ENCODE assay signal across 8 cellular contexts in the genomic region with DNA sequence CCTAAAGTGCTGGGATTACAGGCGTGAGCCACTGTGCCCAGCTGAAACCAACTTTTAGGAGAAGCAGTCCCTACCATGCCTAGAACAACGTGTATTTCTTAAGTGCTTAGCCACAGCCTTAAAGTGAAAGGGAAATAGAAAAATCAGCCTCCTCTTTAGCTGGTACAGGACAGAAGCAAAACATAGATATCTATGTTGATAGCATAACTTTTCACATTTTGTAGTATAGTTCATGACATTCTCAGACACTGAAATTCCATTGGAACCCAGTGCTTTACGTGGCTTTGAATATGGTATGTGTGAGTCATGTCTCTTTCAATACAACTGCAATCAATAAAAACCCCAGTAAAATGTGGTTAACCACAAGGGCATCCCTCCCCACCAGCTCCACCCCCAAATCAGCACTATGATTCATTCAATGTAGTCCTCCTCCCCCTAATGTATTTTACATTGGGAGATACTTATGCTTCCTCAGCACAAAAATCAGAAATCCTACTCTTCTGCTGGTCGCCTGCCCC. TPM values are rescaled to one million over a fixed set of nuclear protein-coding genes. Genes with fewer than 3 reads are reported as not detected.
DNase-seq lines count a peak whose midpoint lies in the region; ATAC-seq and TF ChIP-seq lines count a peak whose summit lies in the region.

No MANE protein-coding gene starts in this region.

- peak overlapping the region in 1 of 2 experiments; percentile 28; a peak in 1 of 4 replicates for H3K4me3 ChIP-seq in Panc1 (ENCODE audit: low read depth in 2 of 2, low read length in 2 of 2)

- no peak overlapping the region for H3K18ac ChIP-seq in H9 (ENCODE audit: insufficient read length, low read depth, low read length)

- no peak overlapping the region for H3K4me3 Mint-ChIP-seq in activated naive CD4-positive, alpha-beta T cell treated with anti-CD3 and anti-CD28 coated beads for 36 hours
- H3K4me3 Mint-ChIP-seq in natural killer cell treated with Interleukin-12 subunit alpha and Interleukin-12 subunit beta and Interleukin-15 and Interleukin-18, amount 100 ng/mL, for 72 hours = peak overlapping the region; percentile 27
- no peak overlapping the region for H3K4me3 Mint-ChIP-seq in H9

- BruUV-seq in Panc1 (replicated peaks; lab: Mats Ljungman, UMichigan) = no TSS peak

- no peak overlapping the region for H4K91ac ChIP-seq in H9 (ENCODE audit: insufficient read length, low read depth, low read length)

- H3K4me1 ChIP-seq in Panc1 (ENCODE audit: control insufficient read depth, insufficient read depth, low read length) = peaks cover 97% of the 10 kb centered on the region
- H3K4me1 ChIP-seq in H9 (ENCODE audit: insufficient read depth, low read length) = no peaks in the 10 kb centered on the region

- peaks cover 61% of the 10 kb centered on the region for H3K27me3 Mint-ChIP-seq in activated naive CD4-positive, alpha-beta T cell treated with anti-CD3 and anti-CD28 coated beads for 36 hours (ENCODE audit: low read depth)
- peaks cover 13 to 34% of the 10 kb centered on the region in 2 donors for H3K27me3 Mint-ChIP-seq in natural killer cell treated with Interleukin-12 subunit alpha and Interleukin-12 subunit beta and Interleukin-15 and Interleukin-18, amount 100 ng/mL, for 72 hours
- H3K27me3 Mint-ChIP-seq in H9 (ENCODE audit: low read depth) = no peaks in the 10 kb centered on the region

- H3K36me3 Mint-ChIP-seq in activated naive CD4-positive, alpha-beta T cell treated with anti-CD3 and anti-CD28 coated beads for 36 hours (ENCODE audit: low read depth) = no peaks in the 10 kb centered on the region
- no peaks in the 10 kb centered on the region for H3K36me3 Mint-ChIP-seq in natural killer cell treated with Interleukin-12 subunit alpha and Interleukin-12 subunit beta and Interleukin-15 and Interleukin-18, amount 100 ng/mL, for 72 hours
- no peaks in the 10 kb centered on the region for H3K36me3 Mint-ChIP-seq in H9 (ENCODE audit: insufficient read depth in 1 of 3, low read depth in 3 of 3)

- H3K9ac ChIP-seq in H9 (ENCODE audit: extremely low read depth, insufficient read length, low read length) = no peak overlapping the region

- no peak overlapping the region for H2BK120ac ChIP-seq in H9 (ENCODE audit: low read depth, low read length, poor library complexity, severe bottlenecking)

- TF ChIP-seq CTCF in Panc1 (IDR thresholded peaks at IDR 0.05) = no peak
- TF ChIP-seq CTCF in H9 (conservative IDR thresholded peaks at IDR 0.05) = no peak

- H2AFZ ChIP-seq in H9 (ENCODE audit: low read length) = no peak overlapping the region

- H2BK20ac ChIP-seq in H9 (ENCODE audit: low read depth, low read length, poor library complexity, severe bottlenecking) = no peak overlapping the region

- no peak overlapping the region for H3K56ac ChIP-seq in H9 (ENCODE audit: insufficient read length, low read depth, low read length)

- H3K9me3 Mint-ChIP-seq in activated naive CD4-positive, alpha-beta T cell treated with anti-CD3 and anti-CD28 coated beads for 36 hours = no peaks in the 10 kb centered on the region
- no peaks in the 10 kb centered on the region for H3K9me3 Mint-ChIP-seq in natural killer cell treated with Interleukin-12 subunit alpha and Interleukin-12 subunit beta and Interleukin-15 and Interleukin-18, amount 100 ng/mL, for 72 hours
- H3K9me3 Mint-ChIP-seq in H9 = no peaks in the 10 kb centered on the region

- no peak overlapping the region for H3K4ac ChIP-seq in H9 (ENCODE audit: low read depth, low read length)

- no peak overlapping the region for H2BK5ac ChIP-seq in H9 (ENCODE audit: insufficient read length, low read length)

- no peaks in the 10 kb centered on the region for H4K20me1 ChIP-seq in H9 (ENCODE audit: control insufficient read depth, insufficient read depth, insufficient read length)

- H2BK12ac ChIP-seq in H9 (ENCODE audit: insufficient read length, low read depth, low read length) = no peak overlapping the region

- H2BK15ac ChIP-seq in H9 (ENCODE audit: low read depth, low read length) = no peak overlapping the region

- H3T11ph ChIP-seq in H9 (ENCODE audit: low read length) = no peak overlapping the region

- H3K9me3 ChIP-seq in Panc1 (ENCODE audit: control insufficient read depth, insufficient read depth, low read depth, low read length) (no peaks in the 10 kb centered on the region), H9 (ENCODE audit: control insufficient read depth, low read depth, low read length) (no peaks in the 10 kb centered on the region)

- no peak overlapping the region for H3K14ac ChIP-seq in H9 (ENCODE audit: insufficient read depth, low read length)

- H2AK5ac ChIP-seq in H9 (ENCODE audit: insufficient read length, low read length) = no peak overlapping the region

- no peaks in the 10 kb centered on the region for H3K27me3 ChIP-seq in Panc1 (ENCODE audit: control insufficient read depth, insufficient read depth, low read length)
- H3K27me3 ChIP-seq in H9 (ENCODE audit: insufficient read depth, low read length) = no peaks in the 10 kb centered on the region

- intact Hi-C loops in Panc1 (cut with micrococcal nuclease; ENCODE audit: unreplicated experiment) = no loop called here
- intact Hi-C loops in activated naive CD4-positive, alpha-beta T cell treated with anti-CD3 and anti-CD28 coated beads for 36 hours (cut with micrococcal nuclease) = loop anchor here (5.0 to 10.0 kb wide), 3 partner anchors 688 to 950 kb away; a partner anchor contains a TSS

- H3K36me3 ChIP-seq in Panc1 (ENCODE audit: control insufficient read depth, insufficient read depth, low read length) = no peaks in the 10 kb centered on the region

- ATAC-seq in GM18520 (IDR thresholded peaks at IDR 0.05; ENCODE audit: unreplicated experiment) = peak; percentile 92
- peak; percentile 88 for ATAC-seq in HG02884 (IDR thresholded peaks at IDR 0.05; ENCODE audit: unreplicated experiment)
- ATAC-seq in Panc1 = peak; percentile 87
- ATAC-seq in natural killer cell treated with Interleukin-12 subunit alpha and Interleukin-12 subunit beta and Interleukin-15 and Interleukin-18, amount 100 ng/mL, for 72 hours = peak; percentile 94 to 96

- no CpG with 5 or more reads among the region's 4 CpGs for WGBS in H9 (ENCODE audit: extremely low coverage, insufficient read length, low lambda C conversion rate)

- DNase-seq in Panc1 (ENCODE audit: low read depth, low spot score) = peak; percentile 91
- DNase-seq in activated naive CD4-positive, alpha-beta T cell treated with anti-CD3 and anti-CD28 coated beads for 36 hours = peak; percentile 84
- DNase-seq in natural killer cell treated with Interleukin-12 subunit alpha and Interleukin-12 subunit beta and Interleukin-15 and Interleukin-18, amount 100 ng/mL, for 72 hours (ENCODE audit: low spot score) = peak; percentile 67
- no peak for DNase-seq in H9
- DNase-seq in NCI-H2171 (lab: John Stamatoyannopoulos, UW) = no peak
- no peak for DNase-seq in NCI-H526 treated with DMSO at 0.1 percent for 48 hours (lab: John Stamatoyannopoulos, UW)

- no peak overlapping the region for H4K8ac ChIP-seq in H9 (replicated peaks; ENCODE audit: insufficient read length, low read depth, low read length)

- no peaks in the 10 kb centered on the region for H3K79me2 ChIP-seq in H9 (ENCODE audit: insufficient read depth, low read length)

- H4K5ac ChIP-seq in H9 (ENCODE audit: insufficient read length, low read depth, low read length) = no peak overlapping the region

- CTCF ChIA-PET in Panc1 (lab: Charles Lee) = no interaction called here
- CTCF ChIA-PET in activated naive CD4-positive, alpha-beta T cell treated with anti-CD3 and anti-CD28 coated beads for 36 hours (lab: Charles Lee) = interaction anchor here (0.9 to 1.9 kb wide), 2 partner anchors 32 to 39 kb away, joined by 3 to 5 read pairs; a partner anchor contains a TSS

- peaks cover 16% of the 10 kb centered on the region for H3K4me1 Mint-ChIP-seq in activated naive CD4-positive, alpha-beta T cell treated with anti-CD3 and anti-CD28 coated beads for 36 hours (ENCODE audit: low read depth)
- H3K4me1 Mint-ChIP-seq in natural killer cell treated with Interleukin-12 subunit alpha and Interleukin-12 subunit beta and Interleukin-15 and Interleukin-18, amount 100 ng/mL, for 72 hours (ENCODE audit: low read depth in 2 of 2) = peaks cover 8 to 9% of the 10 kb centered on the region in 2 donors
- H3K4me1 Mint-ChIP-seq in H9 = peaks cover 0 to 4% of the 10 kb centered on the region in 2 experiments; a peak in 2 of 4 replicates

- no peaks in the 10 kb centered on the region for H3K79me1 ChIP-seq in H9 (ENCODE audit: insufficient read depth, low read depth, low read length, poor library complexity, severe bottlenecking)

- in situ Hi-C loops in Panc1 (cut with HindIII; ENCODE audit: low pct_unique_long_range_greater_than_20kb, low sequenced_read_pairs) = no loop called here

- no peak overlapping the region for H3K23ac ChIP-seq in H9 (ENCODE audit: insufficient read length, low read depth, low read length)

- H3K27ac ChIP-seq in Panc1 (ENCODE audit: low read length) = peak overlapping the region; percentile 100
- H3K27ac ChIP-seq in H9 (ENCODE audit: insufficient read length, low read depth, low read length) = no peak overlapping the region

- H3K27ac Mint-ChIP-seq in activated naive CD4-positive, alpha-beta T cell treated with anti-CD3 and anti-CD28 coated beads for 36 hours = no peak overlapping the region
- H3K27ac Mint-ChIP-seq in natural killer cell treated with Interleukin-12 subunit alpha and Interleukin-12 subunit beta and Interleukin-15 and Interleukin-18, amount 100 ng/mL, for 72 hours = peak overlapping the region; percentile 37 to 65
- H3K27ac Mint-ChIP-seq in H9 = peak overlapping the region in 1 of 3 experiments; percentile 80; a peak in 1 of 7 replicates

- no peaks in the 10 kb centered on the region for H3K23me2 ChIP-seq in H9 (ENCODE audit: insufficient read length, low read depth, low read length, poor library complexity, severe bottlenecking)

- POLR2A ChIA-PET in Panc1 (lab: Charles Lee) = interaction anchor here (1.4 kb wide), 1 partner anchor 28 kb away, joined by 4 read pairs; no protein-coding TSS in a partner anchor

- no peak overlapping the region for H3K4me2 ChIP-seq in H9 (ENCODE audit: insufficient read depth, insufficient read length, low read length)

RNA-seq across cellular contexts. Expression of a gene that starts 32.1 kb away (rescaled TPM):
- total RNA-seq in Panc1 (2021; ENCODE audit: unreplicated experiment) = 58.9 TPM
- polyA plus RNA-seq in Panc1 (2012; ENCODE audit: insufficient read length) = 26.8 TPM
- total RNA-seq in activated naive CD4-positive, alpha-beta T cell treated with anti-CD3 and anti-CD28 coated beads for 36 hours = under 1 TPM in 1 of 2 experiments, not detected in 1; 0.14 TPM
- total RNA-seq in natural killer cell treated with Interleukin-12 subunit alpha and Interleukin-12 subunit beta and Interleukin-15 and Interleukin-18, amount 100 ng/mL, for 72 hours = under 1 TPM in 1 of 2 donors, not detected in 1; 0.11 TPM
- total RNA-seq in H9 (2021) = 0.13 TPM in 1 of 2 replicates, not detected in the other

Comparison
In these comparisons a context has a peak if more than half of its experiments do, and no peak if none do; other contexts are left out.
1. DNase-seq: peak in Panc1 (single experiment), activated naive CD4-positive, alpha-beta T cell treated with anti-CD3 and anti-CD28 coated beads for 36 hours (single experiment) and natural killer cell treated with Interleukin-12 subunit alpha and Interleukin-12 subunit beta and Interleukin-15 and Interleukin-18, amount 100 ng/mL, for 72 hours (single experiment); none in H9 (single experiment), NCI-H2171 (single experiment) and NCI-H526 treated with DMSO at 0.1 percent for 48 hours (single experiment).
2. RNA of a gene that starts 32.1 kb away (total RNA-seq): 58.9 TPM in Panc1 (single experiment); 0.14 TPM in activated naive CD4-positive, alpha-beta T cell treated with anti-CD3 and anti-CD28 coated beads for 36 hours, 0.11 TPM in natural killer cell treated with Interleukin-12 subunit alpha and Interleukin-12 subunit beta and Interleukin-15 and Interleukin-18, amount 100 ng/mL, for 72 hours and 0.13 TPM in H9; every median in the first group is over 10 times any median in the second.
3. Peak in every context shown above with its lines, with median percentiles within 50 percentile points of each other: ATAC-seq.